In the genomic region with DNA sequence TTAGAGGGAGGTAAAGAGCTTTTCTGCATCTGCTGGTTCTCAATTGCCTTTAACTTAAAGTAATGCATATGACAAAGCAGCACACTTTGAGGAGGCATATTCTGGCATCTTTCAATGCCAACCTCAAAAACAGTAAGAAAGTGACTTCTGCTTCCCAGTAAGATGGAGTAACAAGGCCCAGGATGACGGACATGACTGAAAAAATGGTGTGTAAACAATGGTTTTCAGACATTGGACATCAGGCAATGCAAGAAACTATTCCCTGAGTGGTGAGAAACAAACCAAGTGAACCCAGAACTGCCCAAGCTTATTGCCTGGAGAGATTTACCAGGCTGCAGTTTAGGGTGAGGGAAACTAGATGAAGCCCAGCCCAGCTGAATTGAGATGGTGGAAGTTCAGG, we compare ENCODE assay signal across 21 cellular contexts.
"Had no signal": no experiment of that assay in that cellular context is flagged by ENCODE, and none has a peak within 500 bp of the region (broad histone marks: within the 10 kb centered on the region; RNA-seq: fewer than 3 reads in every experiment).

No MANE protein-coding gene starts in this region.

- H3K27me3 ChIP-seq: adrenal gland, Peyer's patch, SJSA1 had no signal

- H3K4me3 Mint-ChIP-seq: activated CD8-positive, alpha-beta T cell treated with anti-CD3 and anti-CD28 coated beads, Interleukin-2, amount 10 ng/mL, durations not matched to agents 7 days and 5 days; activated naive CD8-positive, alpha-beta T cell treated with anti-CD3 and anti-CD28 coated beads, Interleukin-2, amount 10 ng/mL, durations not matched to agents 7 days and 5 days; T-helper 1 cell treated with Interleukin-12 subunit alpha and Interleukin-12 subunit beta and Interleukin-4 antibody, amounts not matched to agents 30 μg/mL and 1 μg/mL, for 36 hours; WTC11 had no signal

- DNase-seq: activated CD4-positive, alpha-beta T cell treated with anti-CD3 and anti-CD28 coated beads for 48 hours; activated CD4-positive, alpha-beta T cell treated with anti-CD3 and anti-CD28 coated beads, Interleukin-2, amount 50 U/mL, for 4 hours; activated CD4-positive, CD25-positive, alpha-beta regulatory T cell treated with anti-CD3 and anti-CD28 coated beads, Interleukin-2, amount 50 U/mL, for 72 hours; activated CD8-positive, alpha-beta memory T cell treated with anti-CD3 and anti-CD28 coated beads, Interleukin-2, amount 50 U/mL, for 48 hours; activated CD8-positive, alpha-beta T cell treated with anti-CD3 and anti-CD28 coated beads, Interleukin-2, amount 10 ng/mL, durations not matched to agents 7 days and 5 days; activated naive CD4-positive, alpha-beta T cell treated with anti-CD3 and anti-CD28 coated beads, Interleukin-2, amount 50 U/mL, for 16 hours; activated naive CD8-positive, alpha-beta T cell treated with anti-CD3 and anti-CD28 coated beads, Interleukin-2, amount 10 ng/mL, durations not matched to agents 7 days and 5 days; activated T-cell treated with anti-CD3 and anti-CD28 coated beads, Interleukin-2, amount 50 U/mL, for 1 hour; adrenal gland; Karpas-422; NCI-H1092; NCI-H1694; NCI-H2029 treated with DMSO at 0.1 percent for 48 hours; NCI-H345; NCI-H510A treated with DMSO at 0.1 percent for 48 hours; Peyer's patch; SHP77 had no signal

- ATAC-seq: activated CD8-positive, alpha-beta T cell treated with anti-CD3 and anti-CD28 coated beads, Interleukin-2, amount 10 ng/mL, durations not matched to agents 7 days and 5 days; K562; WTC11 had no signal

- H3K4me1 ChIP-seq: adrenal gland, Peyer's patch, SJSA1 had no signal

- H3K9me3 ChIP-seq: adrenal gland, Peyer's patch, SJSA1 had no signal

- H3K36me3 ChIP-seq: adrenal gland, Peyer's patch, SJSA1 had no signal

- H3K27me3 Mint-ChIP-seq: activated naive CD8-positive, alpha-beta T cell treated with anti-CD3 and anti-CD28 coated beads, Interleukin-2, amount 10 ng/mL, durations not matched to agents 7 days and 5 days had no signal

- H3K36me3 Mint-ChIP-seq: activated naive CD8-positive, alpha-beta T cell treated with anti-CD3 and anti-CD28 coated beads, Interleukin-2, amount 10 ng/mL, durations not matched to agents 7 days and 5 days had no signal

- H3K4me3 ChIP-seq: adrenal gland, K562, Peyer's patch, SJSA1 had no signal

- H3K27ac Mint-ChIP-seq: activated CD8-positive, alpha-beta T cell treated with anti-CD3 and anti-CD28 coated beads, Interleukin-2, amount 10 ng/mL, durations not matched to agents 7 days and 5 days; activated naive CD8-positive, alpha-beta T cell treated with anti-CD3 and anti-CD28 coated beads, Interleukin-2, amount 10 ng/mL, durations not matched to agents 7 days and 5 days; T-helper 1 cell treated with Interleukin-12 subunit alpha and Interleukin-12 subunit beta and Interleukin-4 antibody, amounts not matched to agents 30 μg/mL and 1 μg/mL, for 36 hours; WTC11 had no signal

- H3K27ac ChIP-seq: adrenal gland, Peyer's patch, SJSA1 had no signal
